In the genomic region with DNA sequence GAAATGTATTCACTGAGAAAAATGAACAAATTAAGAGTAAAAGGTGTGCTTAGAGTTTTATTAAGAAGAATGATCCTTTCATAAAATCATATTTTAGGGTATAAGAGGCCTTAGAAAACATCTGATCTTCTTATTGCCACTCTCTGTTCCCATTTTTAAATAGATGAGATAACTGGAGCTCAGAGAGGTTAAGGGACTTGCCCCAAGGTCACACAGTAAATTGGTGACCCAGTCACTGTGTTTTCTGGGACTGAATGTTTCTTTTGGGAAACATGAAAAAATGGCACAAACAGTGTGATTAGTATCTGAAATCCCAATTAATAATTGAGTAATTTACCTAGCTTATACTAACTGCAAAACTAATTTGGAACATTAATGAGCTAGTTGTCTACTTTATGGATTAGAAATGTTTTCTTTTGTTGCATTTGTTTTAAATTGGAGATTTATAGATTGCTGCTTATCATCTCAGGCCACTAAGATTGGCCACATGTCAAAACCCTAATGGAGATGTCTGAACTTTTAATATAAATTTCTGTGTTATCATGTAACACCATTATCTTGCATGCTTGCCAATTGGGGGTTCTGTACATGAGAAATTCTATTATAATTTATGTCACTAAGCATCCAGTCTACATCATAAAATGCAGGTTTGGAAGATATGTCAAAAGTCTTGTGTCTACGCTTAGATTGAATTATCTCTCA, we compare ENCODE assay signal across 28 cellular contexts.
"Had no signal": no experiment of that assay in that cellular context is flagged by ENCODE, and none has a peak within 500 bp of the region (broad histone marks: within the 10 kb centered on the region; RNA-seq: fewer than 3 reads in every experiment).

No MANE protein-coding gene starts in this region.

- H3K36me3 ChIP-seq: spleen, tibial artery had no signal

- H3K27me3 ChIP-seq: body of pancreas, spleen, tibial artery had no signal

- H3K36me3 Mint-ChIP-seq: WTC11 had no signal

- H3K4me3 Mint-ChIP-seq: activated CD4-positive, alpha-beta T cell treated with anti-CD3 and anti-CD28 coated beads for 36 hours; activated naive CD8-positive, alpha-beta T cell treated with anti-CD3 and anti-CD28 coated beads, Interleukin-2, amount 10 ng/mL, durations not matched to agents 7 days and 5 days; dendritic cell treated with granulocyte-macrophage colony-stimulating factor and Interleukin-4, amounts not matched to agents 40 ng/mL and 50 ng/mL, for 4 days; naive thymus-derived CD4-positive, alpha-beta T cell; neural crest cell; T-cell; T-helper 2 cell treated with Interferon-gamma antibody and Interleukin-4, amounts not matched to agents 5 μg/mL and 100 μg/mL, for 36 hours; WTC11 had no signal

- DNase-seq: activated CD4-positive, alpha-beta T cell treated with anti-CD3 and anti-CD28 coated beads for 36 hours; activated CD4-positive, alpha-beta T cell treated with anti-CD3 and anti-CD28 coated beads, Interleukin-2, amount 50 U/mL, for 48 hours; activated naive CD4-positive, alpha-beta T cell treated with Interleukin-2 at 50 U/mL for 16 hours; activated naive CD8-positive, alpha-beta T cell treated with anti-CD3 and anti-CD28 coated beads, Interleukin-2, amount 10 ng/mL, durations not matched to agents 7 days and 5 days; activated T-cell treated with anti-CD3 and anti-CD28 coated beads, Interleukin-2, amount 50 U/mL, for 48 hours; amygdala; body of pancreas; caudate nucleus; effector CD4-positive, alpha-beta T cell; head of caudate nucleus; islet precursor cell; left colon; naive thymus-derived CD4-positive, alpha-beta T cell; occipital lobe; spleen; stimulated activated CD4-positive, alpha-beta T cell treated with anti-CD3 and anti-CD28 coated beads, Interleukin-4, amount 100 ng/mL, for 1 hour; stimulated activated naive CD4-positive, alpha-beta T cell; T-cell; tibial artery had no signal

- FAIRE-seq: endometrium, frontal cortex, TTC549, urothelium cell line had no signal

- H3K9me3 ChIP-seq: body of pancreas, spleen, tibial artery had no signal

- H3K27ac Mint-ChIP-seq: activated CD4-positive, alpha-beta T cell treated with anti-CD3 and anti-CD28 coated beads for 36 hours; activated naive CD8-positive, alpha-beta T cell treated with anti-CD3 and anti-CD28 coated beads, Interleukin-2, amount 10 ng/mL, durations not matched to agents 7 days and 5 days; dendritic cell treated with granulocyte-macrophage colony-stimulating factor and Interleukin-4, amounts not matched to agents 40 ng/mL and 50 ng/mL, for 4 days; T-cell; T-helper 2 cell treated with Interferon-gamma antibody and Interleukin-4, amounts not matched to agents 5 μg/mL and 100 μg/mL, for 36 hours; WTC11 had no signal

- ATAC-seq: activated CD4-positive, alpha-beta T cell treated with anti-CD3 and anti-CD28 coated beads for 36 hours; body of pancreas; left colon; naive thymus-derived CD4-positive, alpha-beta T cell; T-cell; WTC11 had no signal

- H3K27ac ChIP-seq: body of pancreas had no signal

- H3K4me3 ChIP-seq: body of pancreas, lung, spleen, tibial artery had no signal

- H3K9me3 Mint-ChIP-seq: dendritic cell treated with granulocyte-macrophage colony-stimulating factor and Interleukin-4, amounts not matched to agents 40 ng/mL and 50 ng/mL, for 4 days; neural crest cell; T-cell; WTC11 had no signal

- H3K27me3 Mint-ChIP-seq: activated CD4-positive, alpha-beta T cell treated with anti-CD3 and anti-CD28 coated beads for 36 hours; dendritic cell treated with granulocyte-macrophage colony-stimulating factor and Interleukin-4, amounts not matched to agents 40 ng/mL and 50 ng/mL, for 4 days; T-cell had no signal
